7 cellular contexts compared by ENCODE assay signal in genomic region chr7:2957369-2957727, GRCh38.
A peak's percentile ranks its signal among the peaks of the same experiment; 100 is the strongest.
DNase-seq lines count a peak whose midpoint lies in the region; ATAC-seq and TF ChIP-seq lines count a peak whose summit lies in the region.
"Not testable (repeated sequence)": the region's sequence is repeated elsewhere in the genome, so short reads cannot be mapped to it uniquely, and the experiment has no call there.

No MANE protein-coding gene starts in this region.

- H3K4me3 Mint-ChIP-seq in CD4-positive, CD25-positive, alpha-beta regulatory T cell; T-cell; activated CD4-positive, alpha-beta memory T cell treated with anti-CD3 and anti-CD28 coated beads, Interleukin-2, amount 10 ng/mL, durations not matched to agents 7 days and 5 days; activated T-helper 1 cell treated with anti-CD3 and anti-CD28 coated beads, Interleukin-12 subunit alpha, Interleukin-12 subunit beta, Interleukin-2, Interleukin-4 antibody, amounts not matched to agents 30 ng/mL and 10 ng/mL and 1 ng/mL, durations not matched to agents 14 hours and 24 hours and 36 hours; activated naive CD8-positive, alpha-beta T cell treated with anti-CD3 and anti-CD28 coated beads for 36 hours; effector memory CD8-positive, alpha-beta T cell; natural killer cell: not testable (repeated sequence)

- ATAC-seq in CD4-positive, CD25-positive, alpha-beta regulatory T cell (ENCODE audit: low read depth in 2 of 2); T-cell (replicated peaks in 1 of 4); effector memory CD8-positive, alpha-beta T cell (replicated peaks); natural killer cell: not testable (repeated sequence)

- H3K36me3 Mint-ChIP-seq in CD4-positive, CD25-positive, alpha-beta regulatory T cell: peaks cover 22% of the 10 kb centered on the region
- H3K36me3 Mint-ChIP-seq in T-cell: peaks cover 44% of the 10 kb centered on the region
- H3K36me3 Mint-ChIP-seq in activated CD4-positive, alpha-beta memory T cell treated with anti-CD3 and anti-CD28 coated beads, Interleukin-2, amount 10 ng/mL, durations not matched to agents 7 days and 5 days (ENCODE audit: low read depth): peaks cover 74% of the 10 kb centered on the region
- H3K36me3 Mint-ChIP-seq in activated T-helper 1 cell treated with anti-CD3 and anti-CD28 coated beads, Interleukin-12 subunit alpha, Interleukin-12 subunit beta, Interleukin-2, Interleukin-4 antibody, amounts not matched to agents 30 ng/mL and 10 ng/mL and 1 ng/mL, durations not matched to agents 14 hours and 24 hours and 36 hours (ENCODE audit: low read depth): peaks cover 57% of the 10 kb centered on the region
- peaks cover 87% of the 10 kb centered on the region for H3K36me3 Mint-ChIP-seq in activated naive CD8-positive, alpha-beta T cell treated with anti-CD3 and anti-CD28 coated beads for 36 hours
- H3K36me3 Mint-ChIP-seq in effector memory CD8-positive, alpha-beta T cell (ENCODE audit: insufficient read depth): peaks cover 50% of the 10 kb centered on the region
- not testable (repeated sequence) for H3K36me3 Mint-ChIP-seq in natural killer cell

- not testable (repeated sequence) for TF ChIP-seq CTCF in natural killer cell (IDR thresholded peaks at IDR 0.05)

- not testable (repeated sequence) for H3K27me3 Mint-ChIP-seq in CD4-positive, CD25-positive, alpha-beta regulatory T cell; T-cell; activated CD4-positive, alpha-beta memory T cell treated with anti-CD3 and anti-CD28 coated beads, Interleukin-2, amount 10 ng/mL, durations not matched to agents 7 days and 5 days; activated T-helper 1 cell treated with anti-CD3 and anti-CD28 coated beads, Interleukin-12 subunit alpha, Interleukin-12 subunit beta, Interleukin-2, Interleukin-4 antibody, amounts not matched to agents 30 ng/mL and 10 ng/mL and 1 ng/mL, durations not matched to agents 14 hours and 24 hours and 36 hours (ENCODE audit: insufficient read depth); activated naive CD8-positive, alpha-beta T cell treated with anti-CD3 and anti-CD28 coated beads for 36 hours; effector memory CD8-positive, alpha-beta T cell; natural killer cell (ENCODE audit: low read depth in 2 of 2)

- intact Hi-C loops in activated T-helper 1 cell treated with anti-CD3 and anti-CD28 coated beads, Interleukin-12 subunit alpha, Interleukin-12 subunit beta, Interleukin-2, Interleukin-4 antibody, amounts not matched to agents 30 ng/mL and 10 ng/mL and 1 ng/mL, durations not matched to agents 14 hours and 24 hours and 36 hours (cut with micrococcal nuclease): loop anchor here (2.0 to 10.0 kb wide), 3 partner anchors 71 to 197 kb away; no protein-coding TSS in a partner anchor
- intact Hi-C loops in natural killer cell (cut with micrococcal nuclease): loop anchor here (2.0 kb wide), 1 partner anchor 25 kb away; no protein-coding TSS in a partner anchor

- not testable (repeated sequence) for H3K4me3 ChIP-seq in CD4-positive, CD25-positive, alpha-beta regulatory T cell (ENCODE audit: low read depth, low read length)

- H3K9me3 ChIP-seq in CD4-positive, CD25-positive, alpha-beta regulatory T cell (ENCODE audit: control insufficient read depth in 2 of 2, low read length in 2 of 2): not testable (repeated sequence)

- peaks cover 62% of the 10 kb centered on the region for H3K36me3 ChIP-seq in CD4-positive, CD25-positive, alpha-beta regulatory T cell (ENCODE audit: control insufficient read depth, insufficient read depth, low read length)

- peaks cover 34% of the 10 kb centered on the region for H3K4me1 ChIP-seq in CD4-positive, CD25-positive, alpha-beta regulatory T cell (ENCODE audit: control insufficient read depth, insufficient read depth, low read length, poor library complexity, severe bottlenecking)

- peak overlapping the region in 2 of 3 donors; percentile 11 to 91 for H3K27ac Mint-ChIP-seq in CD4-positive, CD25-positive, alpha-beta regulatory T cell
- H3K27ac Mint-ChIP-seq in T-cell (peak overlapping the region; percentile 78 to 87), natural killer cell (peak overlapping the region; percentile 85 to 91)
- H3K27ac Mint-ChIP-seq in activated CD4-positive, alpha-beta memory T cell treated with anti-CD3 and anti-CD28 coated beads, Interleukin-2, amount 10 ng/mL, durations not matched to agents 7 days and 5 days: peak overlapping the region; percentile 79
- H3K27ac Mint-ChIP-seq in activated T-helper 1 cell treated with anti-CD3 and anti-CD28 coated beads, Interleukin-12 subunit alpha, Interleukin-12 subunit beta, Interleukin-2, Interleukin-4 antibody, amounts not matched to agents 30 ng/mL and 10 ng/mL and 1 ng/mL, durations not matched to agents 14 hours and 24 hours and 36 hours: peak overlapping the region; percentile 92
- H3K27ac Mint-ChIP-seq in activated naive CD8-positive, alpha-beta T cell treated with anti-CD3 and anti-CD28 coated beads for 36 hours: peak overlapping the region; percentile 88
- H3K27ac Mint-ChIP-seq in effector memory CD8-positive, alpha-beta T cell: peak overlapping the region; percentile 71 to 79

- peaks cover 9 to 50% (median 35%) of the 10 kb centered on the region in 4 donors for H3K4me1 Mint-ChIP-seq in CD4-positive, CD25-positive, alpha-beta regulatory T cell
- peaks cover 74 to 75% (median 75%) of the 10 kb centered on the region in 3 donors for H3K4me1 Mint-ChIP-seq in T-cell
- H3K4me1 Mint-ChIP-seq in activated CD4-positive, alpha-beta memory T cell treated with anti-CD3 and anti-CD28 coated beads, Interleukin-2, amount 10 ng/mL, durations not matched to agents 7 days and 5 days: peaks cover 78% of the 10 kb centered on the region
- H3K4me1 Mint-ChIP-seq in activated T-helper 1 cell treated with anti-CD3 and anti-CD28 coated beads, Interleukin-12 subunit alpha, Interleukin-12 subunit beta, Interleukin-2, Interleukin-4 antibody, amounts not matched to agents 30 ng/mL and 10 ng/mL and 1 ng/mL, durations not matched to agents 14 hours and 24 hours and 36 hours (ENCODE audit: low read depth): peaks cover 71% of the 10 kb centered on the region
- peaks cover 68% of the 10 kb centered on the region for H3K4me1 Mint-ChIP-seq in activated naive CD8-positive, alpha-beta T cell treated with anti-CD3 and anti-CD28 coated beads for 36 hours
- H3K4me1 Mint-ChIP-seq in effector memory CD8-positive, alpha-beta T cell (ENCODE audit: low read depth in 2 of 2): peaks cover 40 to 44% of the 10 kb centered on the region in 2 donors
- peaks cover 61 to 63% of the 10 kb centered on the region in 2 donors for H3K4me1 Mint-ChIP-seq in natural killer cell

- not testable (repeated sequence) for DNase-seq in CD4-positive, CD25-positive, alpha-beta regulatory T cell; T-cell; activated CD4-positive, alpha-beta memory T cell treated with anti-CD3 and anti-CD28 coated beads, Interleukin-2, amount 10 ng/mL, durations not matched to agents 7 days and 5 days; activated T-helper 1 cell treated with anti-CD3 and anti-CD28 coated beads, Interleukin-12 subunit alpha, Interleukin-12 subunit beta, Interleukin-2, Interleukin-4 antibody, amounts not matched to agents 30 ng/mL and 10 ng/mL and 1 ng/mL, durations not matched to agents 14 hours and 24 hours and 36 hours (ENCODE audit: low spot score); activated naive CD8-positive, alpha-beta T cell treated with anti-CD3 and anti-CD28 coated beads for 36 hours; effector memory CD8-positive, alpha-beta T cell; natural killer cell

- H3K27me3 ChIP-seq in CD4-positive, CD25-positive, alpha-beta regulatory T cell (ENCODE audit: control insufficient read depth, insufficient read depth, low read length): not testable (repeated sequence)

- not testable (repeated sequence) for H3K9me3 Mint-ChIP-seq in CD4-positive, CD25-positive, alpha-beta regulatory T cell; T-cell; activated CD4-positive, alpha-beta memory T cell treated with anti-CD3 and anti-CD28 coated beads, Interleukin-2, amount 10 ng/mL, durations not matched to agents 7 days and 5 days; activated T-helper 1 cell treated with anti-CD3 and anti-CD28 coated beads, Interleukin-12 subunit alpha, Interleukin-12 subunit beta, Interleukin-2, Interleukin-4 antibody, amounts not matched to agents 30 ng/mL and 10 ng/mL and 1 ng/mL, durations not matched to agents 14 hours and 24 hours and 36 hours; activated naive CD8-positive, alpha-beta T cell treated with anti-CD3 and anti-CD28 coated beads for 36 hours; effector memory CD8-positive, alpha-beta T cell; natural killer cell

- not testable (repeated sequence) for H3K27ac ChIP-seq in CD4-positive, CD25-positive, alpha-beta regulatory T cell (ENCODE audit: insufficient read depth, low read length, poor library complexity, severe bottlenecking)

- POLR2A ChIA-PET in T-cell (lab: Charles Lee): not testable (repeated sequence)
- POLR2A ChIA-PET in activated CD4-positive, alpha-beta memory T cell treated with anti-CD3 and anti-CD28 coated beads, Interleukin-2, amount 10 ng/mL, durations not matched to agents 7 days and 5 days (lab: Charles Lee): interaction anchor here (1.2 to 2.0 kb wide), 6 partner anchors 9 to 63 kb away, joined by 3 to 9 read pairs (median 5); no protein-coding TSS in a partner anchor

- CTCF ChIA-PET in T-cell (lab: Charles Lee): not testable (repeated sequence)
- CTCF ChIA-PET in activated CD4-positive, alpha-beta memory T cell treated with anti-CD3 and anti-CD28 coated beads, Interleukin-2, amount 10 ng/mL, durations not matched to agents 7 days and 5 days (lab: Charles Lee): interaction anchor here (0.7 to 1.1 kb wide), 3 partner anchors 21 to 196 kb away, joined by 3 read pairs; no protein-coding TSS in a partner anchor
